In the genomic region with DNA sequence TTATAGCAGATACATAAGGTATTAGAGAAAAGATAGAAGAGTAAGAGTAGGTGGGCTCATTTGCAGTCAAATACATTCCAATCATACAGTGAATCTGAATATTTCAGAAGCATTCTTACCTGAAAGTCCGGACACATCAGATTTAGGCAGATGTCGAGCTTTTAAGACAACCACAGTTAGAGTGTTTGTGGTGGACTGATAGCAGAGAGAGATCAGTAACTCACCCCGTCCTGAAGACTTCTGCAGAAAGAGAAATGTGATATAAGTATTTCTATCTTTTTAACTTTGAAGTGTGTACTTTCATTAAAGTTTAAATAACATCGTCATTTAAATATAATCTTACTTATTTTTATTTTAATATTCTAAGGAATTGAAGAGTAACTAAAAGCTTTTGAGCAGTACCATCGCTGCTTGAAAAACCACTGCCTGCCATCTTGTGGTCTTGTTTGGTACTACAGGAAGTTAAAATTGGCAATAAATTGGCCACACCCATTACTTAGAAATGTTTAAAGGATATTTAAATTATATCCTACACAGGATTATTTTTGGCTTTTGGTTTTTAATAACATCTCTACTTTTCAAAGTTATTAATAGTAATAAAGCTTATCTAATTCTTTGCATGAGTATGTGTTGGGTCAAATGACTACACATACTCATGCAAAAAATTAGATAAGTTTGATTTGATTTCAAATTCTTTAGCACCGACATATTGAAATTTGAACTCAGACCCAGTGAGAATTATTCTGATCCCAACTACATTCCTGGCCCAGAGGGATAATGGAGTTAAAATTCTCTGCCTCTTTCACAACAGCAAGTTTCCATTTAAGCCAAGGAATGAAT, we compare ENCODE assay signal across 10 cellular contexts. TPM values are rescaled to one million over a fixed set of nuclear protein-coding genes. Genes with fewer than 3 reads are reported as not detected.
DNase-seq lines count a peak whose midpoint lies in the region; ATAC-seq, FAIRE-seq and TF ChIP-seq lines count a peak whose summit lies in the region.
"Had no signal": no experiment of that assay in that cellular context is flagged by ENCODE, and none has a peak within 500 bp of the region (broad histone marks: within the 10 kb centered on the region; RNA-seq: fewer than 3 reads in every experiment).

No MANE protein-coding gene starts in this region.

- DNase-seq in DMS 273 (lab: John Stamatoyannopoulos, UW; ENCODE audit: unreplicated experiment): peak; percentile 67
- no peak for DNase-seq in DMS 273 treated with DMSO at 0.1 percent for 48 hours (lab: John Stamatoyannopoulos, UW)
- DNase-seq in OCI-LY7 (ENCODE audit: low spot score): peak; percentile 16
- peak; percentile 50 for DNase-seq in neural crest cell (ENCODE audit: low read depth, low spot score)
- no peak for DNase-seq in cortex of kidney (lab: John Stamatoyannopoulos, UW)

- no peak overlapping the region for H3K27ac Mint-ChIP-seq in neural crest cell (ENCODE audit: unreplicated experiment)
- H3K27ac Mint-ChIP-seq: activated naive CD8-positive, alpha-beta T cell had no signal

- no peaks in the 10 kb centered on the region for H3K9me3 Mint-ChIP-seq in neural crest cell

- TF ChIP-seq CTCF in OCI-LY7 (conservative IDR thresholded peaks at IDR 0.05; ENCODE audit: low read length) (peak; percentile 70), neural crest cell (conservative IDR thresholded peaks at IDR 0.05) (peak; percentile 96)

- intact Hi-C loops in OCI-LY7 (cut with micrococcal nuclease; ENCODE audit: unreplicated experiment): loop anchor here (5.0 to 10.0 kb wide), 2 partner anchors 677 to 975 kb away; no protein-coding TSS in a partner anchor

- no peaks in the 10 kb centered on the region for H3K9me3 ChIP-seq in OCI-LY7 (ENCODE audit: low read length)
- H3K9me3 ChIP-seq: BLaER1 had no signal

- H3K36me3 ChIP-seq in OCI-LY7 (ENCODE audit: insufficient read depth, low read length): no peaks in the 10 kb centered on the region
- H3K36me3 ChIP-seq: BLaER1 had no signal

- ATAC-seq in GM19372 (IDR thresholded peaks at IDR 0.05; ENCODE audit: low read depth, unreplicated experiment): peak; percentile 84
- ATAC-seq in HG03439 (IDR thresholded peaks at IDR 0.05; ENCODE audit: unreplicated experiment): peak; percentile 77

- H4K20me1 ChIP-seq in OCI-LY7 (ENCODE audit: insufficient read depth, low read length): no peaks in the 10 kb centered on the region
- H4K20me1 ChIP-seq: BLaER1 had no signal

- H3K4me1 ChIP-seq in OCI-LY7 (ENCODE audit: insufficient read depth, low read length, poor library complexity, severe bottlenecking): no peaks in the 10 kb centered on the region

- H3K4me1 Mint-ChIP-seq in neural crest cell: peaks cover 5% of the 10 kb centered on the region

- POLR2A ChIA-PET in OCI-LY7 (lab: Charles Lee): no interaction called here

- H3K27ac ChIP-seq in OCI-LY7 (ENCODE audit: low read depth, low read length, poor library complexity, severe bottlenecking): no peak overlapping the region
- H3K27ac ChIP-seq: BLaER1 had no signal

- H3K4me3 ChIP-seq in OCI-LY7 (ENCODE audit: low read depth, low read length, poor library complexity, severe bottlenecking): no peak overlapping the region
- H3K4me3 ChIP-seq: BLaER1 had no signal

- CTCF ChIA-PET in OCI-LY7 (lab: Charles Lee; ENCODE audit: unreplicated experiment): no interaction called here

- no peaks in the 10 kb centered on the region for H3K36me3 Mint-ChIP-seq in neural crest cell (ENCODE audit: low read depth)
- H3K36me3 Mint-ChIP-seq: activated naive CD8-positive, alpha-beta T cell had no signal

- no peaks in the 10 kb centered on the region for H3K9me2 ChIP-seq in OCI-LY7 (ENCODE audit: insufficient read depth, low read length)

- peaks cover 22% of the 10 kb centered on the region for H3K27me3 Mint-ChIP-seq in neural crest cell (ENCODE audit: low read depth)
- H3K27me3 Mint-ChIP-seq: activated naive CD8-positive, alpha-beta T cell had no signal

- H2AFZ ChIP-seq in OCI-LY7 (ENCODE audit: low read length): no peak overlapping the region

- no peaks in the 10 kb centered on the region for H3K79me2 ChIP-seq in OCI-LY7 (ENCODE audit: insufficient read depth, low read depth, low read length)

- H3K4me2 ChIP-seq in OCI-LY7 (ENCODE audit: low read length): no peak overlapping the region
- H3K4me2 ChIP-seq: BLaER1 had no signal

- no TSS peak for BruUV-seq in OCI-LY7 (replicated peaks; lab: Mats Ljungman, UMichigan)

- no peak overlapping the region for H3K4me3 Mint-ChIP-seq in neural crest cell
- H3K4me3 Mint-ChIP-seq: activated naive CD8-positive, alpha-beta T cell had no signal

- peak; percentile 96 for FAIRE-seq in endometrium (lab: Jason Lieb, UNC)

RNA-seq across cellular contexts. Expression of gene SYT4, which starts 5.5 kb away (rescaled TPM):
- not detected in 2 replicates for total RNA-seq in OCI-LY7 (2014; rRNA removed; shearing (Covaris generic))
- total RNA-seq in OCI-LY7 (2022) (not detected in 2 replicates), neural crest cell (7.0 and 8.2 TPM in 2 replicates)

Comparison
In these comparisons a context has a peak if more than half of its experiments do, and no peak if none do; other contexts are left out.
1. DNase-seq: peak in DMS 273 (single experiment), OCI-LY7 (single experiment) and neural crest cell (single experiment); none in DMS 273 treated with DMSO at 0.1 percent for 48 hours (single experiment) and cortex of kidney (single experiment).